In the genomic region with DNA sequence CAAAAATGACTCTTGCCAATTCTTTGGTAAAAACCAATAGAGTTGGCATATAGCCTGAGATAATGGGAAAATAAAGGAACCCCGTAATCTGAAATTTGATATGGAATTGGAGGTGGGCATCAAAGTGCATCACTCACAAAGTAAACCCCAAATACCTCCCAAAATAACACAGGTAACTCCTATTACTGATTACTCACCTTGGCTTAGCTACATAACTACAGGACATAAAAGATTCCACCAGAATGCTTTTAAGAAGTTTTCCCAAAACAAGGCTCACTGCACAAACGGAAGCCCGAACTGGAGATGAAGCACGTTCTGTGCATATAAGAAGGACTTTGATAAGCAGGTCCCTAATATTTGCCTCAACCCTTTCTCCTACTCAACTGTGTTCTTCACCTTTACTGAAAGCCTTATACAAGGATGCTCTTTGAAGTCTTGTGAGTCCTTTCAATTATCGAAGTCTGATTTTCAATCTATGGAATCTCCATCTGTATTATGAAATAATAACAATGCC, we compare ENCODE assay signal across 11 cellular contexts. TPM values are rescaled to one million over a fixed set of nuclear protein-coding genes. Genes with fewer than 3 reads are reported as not detected.
"Had no signal": no experiment of that assay in that cellular context is flagged by ENCODE, and none has a peak within 500 bp of the region (broad histone marks: within the 10 kb centered on the region; RNA-seq: fewer than 3 reads in every experiment).

No MANE protein-coding gene starts in this region.

- H3K4me2 ChIP-seq: KMS-11 had no signal

- H3K36me3 ChIP-seq: MG63, Peyer's patch, SJSA1 had no signal

- H3K27ac ChIP-seq: KMS-11, Peyer's patch, SJSA1, SK-N-MC had no signal

- H3K9me3 ChIP-seq: MG63, Peyer's patch, SJSA1 had no signal

- H3K27me3 ChIP-seq: MG63, Peyer's patch had no signal

- H3K9ac ChIP-seq: KMS-11 had no signal

- DNase-seq: NCI-H187, NCI-H2107, NCI-H2171, NCI-H510A, Right ventricle myocardium superior had no signal

- H3K4me1 ChIP-seq: Peyer's patch, SJSA1 had no signal

- H3K4me3 ChIP-seq: MG63, Peyer's patch, SJSA1, SK-N-MC had no signal

RNA-seq across cellular contexts. Expression of a gene that starts 14.6 kb away (rescaled TPM):
- total RNA-seq: OCI-LY7, Peyer's patch, Right ventricle myocardium superior had no signal
